In genomic region chr2:132448771-132449170, GRCh38 we compare ENCODE assay signal across 10 cellular contexts. TPM values are rescaled to one million over a fixed set of nuclear protein-coding genes. Genes with fewer than 3 reads are reported as not detected.
A peak's percentile ranks its signal among the peaks of the same experiment; 100 is the strongest.
DNase-seq lines count a peak whose midpoint lies in the region; ATAC-seq and TF ChIP-seq lines count a peak whose summit lies in the region.
"Had no signal": no experiment of that assay in that cellular context is flagged by ENCODE, and none has a peak within 500 bp of the region (broad histone marks: within the 10 kb centered on the region; RNA-seq: fewer than 3 reads in every experiment).

No MANE protein-coding gene starts in this region.

- peak; percentile 65 to 74 for TF ChIP-seq CTCF in GM23338 (conservative IDR thresholded peaks at IDR 0.05; ENCODE audit: low read depth in 2 of 2)
- peak; percentile 90 for TF ChIP-seq CTCF in fibroblast of the aortic adventitia (IDR thresholded peaks at IDR 0.05; ENCODE audit: insufficient read depth, low read length)

- no peaks in the 10 kb centered on the region for H3F3A ChIP-seq in GM23338 (replicated peaks; ENCODE audit: low read depth)

- H3K9me2 ChIP-seq in GM23338 (ENCODE audit: insufficient read depth), result no peaks in the 10 kb centered on the region

- no peaks in the 10 kb centered on the region for H3K27me3 ChIP-seq in GM23338 (ENCODE audit: insufficient read depth)

- DNase-seq in GM23338 (ENCODE audit: low spot score), result peak; percentile 65
- DNase-seq in NOMO-1 treated with DMSO at 0.1 percent for 48 hours (lab: John Stamatoyannopoulos, UW; ENCODE audit: unreplicated experiment), result peak; percentile 23
- DNase-seq in fibroblast of the aortic adventitia (ENCODE audit: low read depth), result peak; percentile 66
- no peak for DNase-seq in sciatic nerve (ENCODE audit: low spot score)

- intact Hi-C loops in sciatic nerve (cut with DNase I), result no loop called here

- no peak overlapping the region for H3K27ac Mint-ChIP-seq in GM23338

- H3K36me3 ChIP-seq in GM23338 (ENCODE audit: insufficient read depth), result no peaks in the 10 kb centered on the region

- no peaks in the 10 kb centered on the region for H4K20me1 ChIP-seq in GM23338 (replicated peaks; ENCODE audit: insufficient read depth)

- H3K4me1 Mint-ChIP-seq in GM23338, result peaks cover 11% of the 10 kb centered on the region

- H3K4me3 ChIP-seq in GM23338, result no peak overlapping the region
- no peak overlapping the region for H3K4me3 ChIP-seq in fibroblast of the aortic adventitia (ENCODE audit: low read depth, low read length)
- H3K4me3 ChIP-seq: lung, SK-N-MC had no signal

- no peak overlapping the region for H3K4me3 Mint-ChIP-seq in GM23338

- H2AFZ ChIP-seq in GM23338, result no peak overlapping the region

- no peaks in the 10 kb centered on the region for H3K27me3 Mint-ChIP-seq in GM23338 (ENCODE audit: insufficient read depth, low read depth, poor library complexity)

- H3K79me2 ChIP-seq in GM23338 (replicated peaks; ENCODE audit: insufficient read depth), result no peaks in the 10 kb centered on the region

- ATAC-seq in GM23338 (peak; percentile 89), sciatic nerve (peak; percentile 32), GM19455 (IDR thresholded peaks at IDR 0.05; ENCODE audit: unreplicated experiment) (no peak), GM19023 (IDR thresholded peaks at IDR 0.05; ENCODE audit: unreplicated experiment) (no peak), GM18498 (IDR thresholded peaks at IDR 0.05; ENCODE audit: unreplicated experiment) (no peak)
- no peak for ATAC-seq in activated CD4-positive, CD25-positive, alpha-beta regulatory T cell treated with anti-CD3 and anti-CD28 coated beads, Interleukin-2, amount 50 U/mL, for 24 hours

- H3K4me1 ChIP-seq in GM23338 (ENCODE audit: insufficient read depth), result peaks cover 5% of the 10 kb centered on the region; the same call in 1 of the 2 replicates

- no peak overlapping the region for H3K27ac ChIP-seq in GM23338 (ENCODE audit: low read depth)
- H3K27ac ChIP-seq: SK-N-MC had no signal

- H3K4me2 ChIP-seq in GM23338, result no peak overlapping the region

- H3K36me3 Mint-ChIP-seq in GM23338 (ENCODE audit: low read depth), result no peaks in the 10 kb centered on the region; the same call in 2 of the 3 replicates

- peaks cover 13% of the 10 kb centered on the region; the same call in 1 of the 3 replicates for H3K9me3 Mint-ChIP-seq in GM23338

TF ChIP-seq in GM23338, 12 proteins besides CTCF, POLR2A, EP300 and RAD21:
- TF ChIP-seq CREB1 (CRISPR knock-in tag; IDR thresholded peaks at IDR 0.05; ENCODE audit: low read depth), result no peak
- TF ChIP-seq EZH2 (IDR thresholded peaks at IDR 0.05; ENCODE audit: low read depth, unreplicated experiment), result no peak
- TF ChIP-seq ZNF114 (CRISPR knock-in tag; IDR thresholded peaks at IDR 0.05), result no peak

RNA-seq across cellular contexts. Expression of gene GPR39, which starts 32.2 kb away (rescaled TPM):
- total RNA-seq in GM23338 (2014; rRNA removed; shearing (Covaris generic)), result 1.0 and 1.9 TPM in 2 replicates
- polyA plus RNA-seq in GM23338 (2016; fragmentation: Nextera tagmentation; extraction: Ambion mirVana), result 0.17 and 0.55 TPM in 2 replicates
- total RNA-seq in fibroblast of the aortic adventitia (ENCODE audit: low replicate concordance) (0.41 and 12.7 TPM in 2 replicates), sciatic nerve (0.31 TPM)

Comparison
In these comparisons a context has a peak if more than half of its experiments do, and no peak if none do; other contexts are left out.
1. ATAC-seq: peak in GM23338 (single experiment) and sciatic nerve (single experiment); none in GM19455 (single experiment), activated CD4-positive, CD25-positive, alpha-beta regulatory T cell treated with anti-CD3 and anti-CD28 coated beads, Interleukin-2, amount 50 U/mL, for 24 hours (0 of 2), GM19023 (single experiment) and GM18498 (single experiment).